In the genomic region with DNA sequence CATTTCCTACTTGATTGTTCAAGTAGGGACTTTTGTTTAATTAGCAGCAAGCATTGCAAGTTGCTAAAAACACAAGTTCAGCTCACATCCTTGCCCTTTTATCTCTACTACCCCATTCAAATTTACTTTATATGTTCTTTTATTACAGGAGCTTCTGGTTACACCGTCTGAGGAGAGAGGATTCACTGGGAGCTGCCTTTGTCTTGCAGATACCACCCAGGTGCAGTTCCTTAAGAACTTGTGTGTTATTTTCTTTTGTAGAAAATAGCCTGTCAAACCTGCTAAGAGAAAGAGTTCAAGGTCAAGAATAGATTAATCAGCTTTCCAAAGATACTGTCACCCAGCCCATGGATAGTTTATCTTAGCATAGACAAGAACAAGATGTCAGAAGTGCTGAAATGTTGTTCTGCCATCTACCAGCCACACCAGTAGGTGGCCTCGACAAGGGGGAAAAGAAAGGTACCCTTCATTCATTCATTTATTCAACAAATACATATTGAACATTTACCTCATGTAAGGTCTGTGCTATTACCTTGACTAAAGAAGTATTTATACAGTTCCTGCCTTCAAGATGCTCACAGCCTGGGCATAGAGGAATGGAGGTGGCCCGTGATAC, we compare ENCODE assay signal across 1 cellular context.
TF ChIP-seq lines count a peak whose summit lies in the region.

No MANE protein-coding gene starts in this region.

TF ChIP-seq in GM23338, 12 proteins besides CTCF, POLR2A, EP300 and RAD21 (continued from another document):
- TF ChIP-seq, protein P1, sequence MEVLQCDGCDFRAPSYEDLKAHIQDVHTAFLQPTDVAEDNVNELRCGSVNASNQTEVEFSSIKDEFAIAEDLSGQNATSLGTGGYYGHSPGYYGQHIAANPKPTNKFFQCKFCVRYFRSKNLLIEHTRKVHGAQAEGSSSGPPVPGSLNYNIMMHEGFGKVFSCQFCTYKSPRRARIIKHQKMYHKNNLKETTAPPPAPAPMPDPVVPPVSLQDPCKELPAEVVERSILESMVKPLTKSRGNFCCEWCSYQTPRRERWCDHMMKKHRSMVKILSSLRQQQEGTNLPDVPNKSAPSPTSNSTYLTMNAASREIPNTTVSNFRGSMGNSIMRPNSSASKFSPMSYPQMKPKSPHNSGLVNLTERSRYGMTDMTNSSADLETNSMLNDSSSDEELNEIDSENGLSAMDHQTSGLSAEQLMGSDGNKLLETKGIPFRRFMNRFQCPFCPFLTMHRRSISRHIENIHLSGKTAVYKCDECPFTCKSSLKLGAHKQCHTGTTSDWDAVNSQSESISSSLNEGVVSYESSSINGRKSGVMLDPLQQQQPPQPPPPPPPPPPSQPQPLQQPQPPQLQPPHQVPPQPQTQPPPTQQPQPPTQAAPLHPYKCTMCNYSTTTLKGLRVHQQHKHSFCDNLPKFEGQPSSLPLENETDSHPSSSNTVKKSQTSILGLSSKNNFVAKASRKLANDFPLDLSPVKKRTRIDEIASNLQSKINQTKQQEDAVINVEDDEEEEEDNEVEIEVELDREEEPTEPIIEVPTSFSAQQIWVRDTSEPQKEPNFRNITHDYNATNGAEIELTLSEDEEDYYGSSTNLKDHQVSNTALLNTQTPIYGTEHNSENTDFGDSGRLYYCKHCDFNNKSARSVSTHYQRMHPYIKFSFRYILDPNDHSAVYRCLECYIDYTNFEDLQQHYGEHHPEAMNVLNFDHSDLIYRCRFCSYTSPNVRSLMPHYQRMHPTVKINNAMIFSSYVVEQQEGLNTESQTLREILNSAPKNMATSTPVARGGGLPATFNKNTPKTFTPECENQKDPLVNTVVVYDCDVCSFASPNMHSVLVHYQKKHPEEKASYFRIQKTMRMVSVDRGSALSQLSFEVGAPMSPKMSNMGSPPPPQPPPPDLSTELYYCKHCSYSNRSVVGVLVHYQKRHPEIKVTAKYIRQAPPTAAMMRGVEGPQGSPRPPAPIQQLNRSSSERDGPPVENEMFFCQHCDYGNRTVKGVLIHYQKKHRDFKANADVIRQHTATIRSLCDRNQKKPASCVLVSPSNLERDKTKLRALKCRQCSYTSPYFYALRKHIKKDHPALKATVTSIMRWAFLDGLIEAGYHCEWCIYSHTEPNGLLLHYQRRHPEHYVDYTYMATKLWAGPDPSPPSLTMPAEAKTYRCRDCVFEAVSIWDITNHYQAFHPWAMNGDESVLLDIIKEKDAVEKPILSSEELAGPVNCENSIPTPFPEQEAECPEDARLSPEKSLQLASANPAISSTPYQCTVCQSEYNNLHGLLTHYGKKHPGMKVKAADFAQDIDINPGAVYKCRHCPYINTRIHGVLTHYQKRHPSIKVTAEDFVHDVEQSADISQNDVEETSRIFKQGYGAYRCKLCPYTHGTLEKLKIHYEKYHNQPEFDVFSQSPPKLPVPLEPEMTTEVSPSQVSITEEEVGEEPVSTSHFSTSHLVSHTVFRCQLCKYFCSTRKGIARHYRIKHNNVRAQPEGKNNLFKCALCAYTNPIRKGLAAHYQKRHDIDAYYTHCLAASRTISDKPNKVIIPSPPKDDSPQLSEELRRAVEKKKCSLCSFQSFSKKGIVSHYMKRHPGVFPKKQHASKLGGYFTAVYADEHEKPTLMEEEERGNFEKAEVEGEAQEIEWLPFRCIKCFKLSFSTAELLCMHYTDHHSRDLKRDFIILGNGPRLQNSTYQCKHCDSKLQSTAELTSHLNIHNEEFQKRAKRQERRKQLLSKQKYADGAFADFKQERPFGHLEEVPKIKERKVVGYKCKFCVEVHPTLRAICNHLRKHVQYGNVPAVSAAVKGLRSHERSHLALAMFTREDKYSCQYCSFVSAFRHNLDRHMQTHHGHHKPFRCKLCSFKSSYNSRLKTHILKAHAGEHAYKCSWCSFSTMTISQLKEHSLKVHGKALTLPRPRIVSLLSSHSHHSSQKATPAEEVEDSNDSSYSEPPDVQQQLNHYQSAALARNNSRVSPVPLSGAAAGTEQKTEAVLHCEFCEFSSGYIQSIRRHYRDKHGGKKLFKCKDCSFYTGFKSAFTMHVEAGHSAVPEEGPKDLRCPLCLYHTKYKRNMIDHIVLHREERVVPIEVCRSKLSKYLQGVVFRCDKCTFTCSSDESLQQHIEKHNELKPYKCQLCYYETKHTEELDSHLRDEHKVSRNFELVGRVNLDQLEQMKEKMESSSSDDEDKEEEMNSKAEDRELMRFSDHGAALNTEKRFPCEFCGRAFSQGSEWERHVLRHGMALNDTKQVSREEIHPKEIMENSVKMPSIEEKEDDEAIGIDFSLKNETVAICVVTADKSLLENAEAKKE (CRISPR knock-in tag; IDR thresholded peaks at IDR 0.05) = no peak
- TF ChIP-seq CREB1 (CRISPR knock-in tag; IDR thresholded peaks at IDR 0.05; ENCODE audit: low read depth) (no peak), EZH2phosphoT487 (IDR thresholded peaks at IDR 0.05; ENCODE audit: unreplicated experiment) (no peak)
TF ChIP-seq in GM23338: peak in this region for 0.
